Comparison of ENCODE assay signal across 1 cellular context in the genomic region with DNA sequence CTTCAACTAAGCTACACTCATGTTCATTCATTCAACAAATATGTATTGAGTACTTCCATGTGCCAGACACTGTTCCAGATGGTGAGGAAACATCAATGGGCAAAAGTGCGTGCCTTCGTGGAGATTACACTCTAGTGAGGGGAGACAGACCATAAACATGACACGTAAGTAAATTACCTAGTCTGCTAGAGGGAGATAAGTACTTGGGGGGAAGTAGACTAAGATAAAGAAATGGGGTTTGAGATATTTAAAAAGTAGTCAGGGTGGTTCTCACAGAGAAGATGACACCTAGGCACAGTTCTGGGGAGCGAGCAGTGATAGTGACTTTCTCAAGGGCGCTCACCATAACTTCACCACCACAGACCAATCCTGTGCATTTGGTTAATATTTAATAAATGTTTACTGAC.
TF ChIP-seq lines count a peak whose summit lies in the region.

No MANE protein-coding gene starts in this region.

TF ChIP-seq in GM23338, 12 proteins besides CTCF, POLR2A, EP300 and RAD21:
- TF ChIP-seq ZNF331 (CRISPR knock-in tag; IDR thresholded peaks at IDR 0.05; ENCODE audit: low read depth) (no peak), EZH2phosphoT487 (IDR thresholded peaks at IDR 0.05; ENCODE audit: unreplicated experiment) (no peak), EZH2 (IDR thresholded peaks at IDR 0.05; ENCODE audit: low read depth, unreplicated experiment) (no peak)
